In genomic region chr14:53952533-53952932, GRCh38 we compare ENCODE assay signal across 9 cellular contexts. TPM values are rescaled to one million over a fixed set of nuclear protein-coding genes. Genes with fewer than 3 reads are reported as not detected.
DNase-seq lines count a peak whose midpoint lies in the region; ATAC-seq and TF ChIP-seq lines count a peak whose summit lies in the region.
"Had no signal": no experiment of that assay in that cellular context is flagged by ENCODE, and none has a peak within 500 bp of the region (broad histone marks: within the 10 kb centered on the region; RNA-seq: fewer than 3 reads in every experiment).

No MANE protein-coding gene starts in this region.

- intact Hi-C loops in lower leg skin (cut with DNase I; ENCODE audit: low total_unique reads): no loop called here

- peaks cover 2 to 64% (median 56%) of the 10 kb centered on the region in 5 donors for H3K4me1 ChIP-seq in subcutaneous abdominal adipose tissue (ENCODE audit: control insufficient read depth in 5 of 5, insufficient read depth in 5 of 5, low read length in 5 of 5)

- TF ChIP-seq CTCF in brain (conservative IDR thresholded peaks at IDR 0.05): no peak
- TF ChIP-seq CTCF in lower leg skin (IDR thresholded peaks at IDR 0.05): no peak

- DNase-seq in T-helper 2 cell treated with Interferon-gamma antibody and Interleukin-4, amounts not matched to agents 5 μg/mL and 100 μg/mL, for 36 hours (ENCODE audit: low spot score): no peak
- DNase-seq in T-helper 2 cell (no peak), lower leg skin (ENCODE audit: low spot score in 2 of 2) (no peak), NCI-H1092 treated with DMSO at 0.1 percent for 48 hours (lab: John Stamatoyannopoulos, UW) (no peak)
- DNase-seq: activated naive CD4-positive, alpha-beta T cell treated with anti-CD3 and anti-CD28 coated beads for 36 hours had no signal

- TF ChIP-seq POLR2A in lower leg skin (IDR thresholded peaks at IDR 0.05): no peak

- WGBS in lower leg skin, 2 donors: 30 to 32% methylated on average over 10 of the region's 10 CpGs

- no peaks in the 10 kb centered on the region for H3K9me3 ChIP-seq in subcutaneous abdominal adipose tissue (ENCODE audit: control insufficient read depth in 5 of 5, low read length in 5 of 5)

- H3K4me3 ChIP-seq in lower leg skin (ENCODE audit: low read depth, poor library complexity, severe bottlenecking) (peak overlapping the region; percentile 34), subcutaneous abdominal adipose tissue (ENCODE audit: low read depth in 1 of 5, low read length in 5 of 5) (peak overlapping the region; percentile 72 to 92 (median 76))

- peaks cover 0 to 17% (median 9%) of the 10 kb centered on the region in 5 donors for H3K27me3 ChIP-seq in subcutaneous abdominal adipose tissue (ENCODE audit: control insufficient read depth in 5 of 5, insufficient read depth in 4 of 5, low read length in 5 of 5)

- peak overlapping the region; percentile 83 for H3K4me3 Mint-ChIP-seq in T-helper 2 cell treated with Interferon-gamma antibody and Interleukin-4, amounts not matched to agents 5 μg/mL and 100 μg/mL, for 36 hours
- H3K4me3 Mint-ChIP-seq in brain: peak overlapping the region; percentile 89 to 93 (median 92)

- peak overlapping the region; percentile 71 for H3K27ac ChIP-seq in subcutaneous abdominal adipose tissue (ENCODE audit: low read depth, low read length)

- H3K27ac Mint-ChIP-seq in T-helper 2 cell treated with Interferon-gamma antibody and Interleukin-4, amounts not matched to agents 5 μg/mL and 100 μg/mL, for 36 hours: no peak overlapping the region
- peak overlapping the region in 3 of 5 experiments; percentile 83 to 91 (median 90) for H3K27ac Mint-ChIP-seq in brain
- H3K27ac Mint-ChIP-seq: activated naive CD4-positive, alpha-beta T cell treated with anti-CD3 and anti-CD28 coated beads for 36 hours had no signal

- peaks cover 2% of the 10 kb centered on the region for H3K36me3 Mint-ChIP-seq in T-helper 2 cell treated with Interferon-gamma antibody and Interleukin-4, amounts not matched to agents 5 μg/mL and 100 μg/mL, for 36 hours (ENCODE audit: low read depth)
- H3K36me3 Mint-ChIP-seq in brain: peaks cover 10% of the 10 kb centered on the region

- peaks cover 0 to 19% (median 16%) of the 10 kb centered on the region in 5 donors for H3K36me3 ChIP-seq in subcutaneous abdominal adipose tissue (ENCODE audit: control insufficient read depth in 5 of 5, insufficient read depth in 5 of 5, low read length in 5 of 5)

- H3K27me3 Mint-ChIP-seq in T-helper 2 cell treated with Interferon-gamma antibody and Interleukin-4, amounts not matched to agents 5 μg/mL and 100 μg/mL, for 36 hours (ENCODE audit: low read depth): peaks cover 81% of the 10 kb centered on the region
- peaks cover 99% of the 10 kb centered on the region for H3K27me3 Mint-ChIP-seq in brain

- no peaks in the 10 kb centered on the region for H3K9me3 Mint-ChIP-seq in T-helper 2 cell treated with Interferon-gamma antibody and Interleukin-4, amounts not matched to agents 5 μg/mL and 100 μg/mL, for 36 hours
- peaks cover 0 to 3% (median 2%) of the 10 kb centered on the region in 5 experiments for H3K9me3 Mint-ChIP-seq in brain
- H3K9me3 Mint-ChIP-seq: activated naive CD4-positive, alpha-beta T cell treated with anti-CD3 and anti-CD28 coated beads for 36 hours had no signal

- ATAC-seq in GM18870 (IDR thresholded peaks at IDR 0.05; ENCODE audit: unreplicated experiment) (no peak), GM18861 (IDR thresholded peaks at IDR 0.05; ENCODE audit: unreplicated experiment) (no peak)

- H3K9ac ChIP-seq in subcutaneous abdominal adipose tissue (ENCODE audit: low read length in 5 of 5): peak overlapping the region; percentile 11 to 80 (median 63)

- peaks cover 25% of the 10 kb centered on the region for H3K4me1 Mint-ChIP-seq in T-helper 2 cell treated with Interferon-gamma antibody and Interleukin-4, amounts not matched to agents 5 μg/mL and 100 μg/mL, for 36 hours (ENCODE audit: low read depth)
- peaks cover 55% of the 10 kb centered on the region for H3K4me1 Mint-ChIP-seq in brain

RNA-seq across cellular contexts. Expression of gene BMP4, which starts 4.1 kb away (rescaled TPM):
- 3.3 TPM for polyA plus RNA-seq in brain (ENCODE audit: insufficient read depth, low read depth, low replicate concordance)
- total RNA-seq in lower leg skin: 10 to 100 TPM in 3 of 4 donors, 1 to 10 TPM in 1; 9.1 to 24.5 (median 19.0) TPM
- total RNA-seq: activated naive CD4-positive, alpha-beta T cell treated with anti-CD3 and anti-CD28 coated beads for 36 hours had no signal
